ENCODE assay signal across 9 cellular contexts in genomic region chr18:51193621-51194287, GRCh38. TPM values are rescaled to one million over a fixed set of nuclear protein-coding genes. Genes with fewer than 3 reads are reported as not detected.
DNase-seq lines count a peak whose midpoint lies in the region; ATAC-seq and TF ChIP-seq lines count a peak whose summit lies in the region.
"Had no signal": no experiment of that assay in that cellular context is flagged by ENCODE, and none has a peak within 500 bp of the region (broad histone marks: within the 10 kb centered on the region; RNA-seq: fewer than 3 reads in every experiment).

No MANE protein-coding gene starts in this region.

- H2AK9ac ChIP-seq in IMR-90 (replicated peaks; ENCODE audit: low read depth, low read length, poor library complexity), result no peak overlapping the region

- peak overlapping the region; percentile 84 to 99 (median 95); a peak in 19 of 20 replicates for H3K4me3 ChIP-seq in BLaER1 treated with 17β-estradiol and CSF1 and Interleukin-3, amounts not matched to agents 10 nM and 100 nM
- H3K4me3 ChIP-seq in IMR-90 (ENCODE audit: insufficient read depth, low read depth, low read length) (peak overlapping the region; percentile 18; the same call in 1 of the 2 replicates), brain microvascular endothelial cell (ENCODE audit: low read depth, low read length) (peak overlapping the region; percentile 13), tibial artery (no peak overlapping the region)

- no peak overlapping the region for H3K56ac ChIP-seq in IMR-90 (ENCODE audit: extremely low read depth, insufficient read depth, low read length)

- TF ChIP-seq CTCF in IMR-90 (conservative IDR thresholded peaks at IDR 0.05; ENCODE audit: low read depth, low read length) (no peak), brain microvascular endothelial cell (IDR thresholded peaks at IDR 0.05; ENCODE audit: low read depth, low read length, missing control alignments) (no peak), tibial artery (IDR thresholded peaks at IDR 0.05) (no peak)

- peak overlapping the region; percentile 95 to 100 (median 99); a peak in 20 of 22 replicates for H3K9ac ChIP-seq in BLaER1 treated with 17β-estradiol and CSF1 and Interleukin-3, amounts not matched to agents 10 nM and 100 nM
- no peak overlapping the region for H3K9ac ChIP-seq in IMR-90 (ENCODE audit: low read depth, low read length)

- intact Hi-C loops in IMR-90 (cut with micrococcal nuclease), result loop anchor here (10.0 kb wide), 1 partner anchor 229 kb away; the partner anchor contains the start of gene ELAC1
- intact Hi-C loops in tibial artery (cut with DNase I; ENCODE audit: low total_unique reads), result loop anchor here (10.0 kb wide), 3 partner anchors 129 to 909 kb away; partner anchors contain the start of genes CXXC1, ELAC1 and MBD1

- TF ChIP-seq POLR2A in IMR-90 (IDR thresholded peaks at IDR 0.05; ENCODE audit: low read depth, low read length), result no peak

- CTCF ChIA-PET in IMR-90 (lab: Yijun Ruan, JAX), result no interaction called here

- no peak overlapping the region for H4K5ac ChIP-seq in IMR-90 (ENCODE audit: low read depth, low read length)

- peaks cover 0 to 51% (median 33%) of the 10 kb centered on the region in 11 experiments; a peak in 13 of 22 replicates for H3K36me3 ChIP-seq in BLaER1 treated with 17β-estradiol and CSF1 and Interleukin-3, amounts not matched to agents 10 nM and 100 nM
- no peaks in the 10 kb centered on the region for H3K36me3 ChIP-seq in IMR-90 (ENCODE audit: control insufficient read depth, insufficient read depth, low read length)
- no peaks in the 10 kb centered on the region for H3K36me3 ChIP-seq in brain microvascular endothelial cell (replicated peaks)
- H3K36me3 ChIP-seq in tibial artery, result no peaks in the 10 kb centered on the region

- in situ Hi-C loops in IMR-90 (cut with MboI; ENCODE audit: low sequenced_read_pairs) (no loop called here), brain microvascular endothelial cell (cut with HindIII; ENCODE audit: low pct_ligation_motif_present, low sequenced_read_pairs) (no loop called here)

- no peak overlapping the region for H2BK15ac ChIP-seq in IMR-90 (ENCODE audit: low read depth, low read length)

- H2AK5ac ChIP-seq in IMR-90 (ENCODE audit: low read depth, low read length), result no peak overlapping the region

- no peak overlapping the region for H3K18ac ChIP-seq in IMR-90 (ENCODE audit: low read depth, low read length)

- peak; percentile 54 for DNase-seq in IMR-90
- no peak for DNase-seq in brain microvascular endothelial cell
- peak; percentile 24 for DNase-seq in myocyte (ENCODE audit: low read depth)
- no peak for DNase-seq in NCI-H748 treated with DMSO at 0.1 percent for 48 hours (lab: John Stamatoyannopoulos, UW)
- DNase-seq in tibial artery, result no peak
- DNase-seq: hippocampal formation had no signal

- dilution Hi-C loops in IMR-90 (cut with HindIII; ENCODE audit: low sequenced_read_pairs, unreplicated experiment), result no loop called here

- H2AFZ ChIP-seq in IMR-90 (replicated peaks; ENCODE audit: low read length, poor library complexity), result no peak overlapping the region

- H3K4ac ChIP-seq in IMR-90 (ENCODE audit: low read depth, low read length), result no peak overlapping the region

- no peak overlapping the region for H4K8ac ChIP-seq in IMR-90 (ENCODE audit: low read depth in 2 of 2, low read length in 2 of 2)

- BruUV-seq in IMR-90 (replicated peaks; lab: Mats Ljungman, UMichigan), result TSS peak; percentile 10

- H3K4me1 ChIP-seq in BLaER1 treated with 17β-estradiol and CSF1 and Interleukin-3, amounts not matched to agents 10 nM and 100 nM, result peaks cover 32 to 61% (median 53%) of the 10 kb centered on the region in 10 experiments
- H3K4me1 ChIP-seq in IMR-90 (ENCODE audit: control insufficient read depth, insufficient read depth, low read length) (peaks cover 6% of the 10 kb centered on the region; the same call in 1 of the 2 replicates), tibial artery (peaks cover 0 to 49% (median 27%) of the 10 kb centered on the region in 4 donors)

- peaks cover 0 to 6% (median 0%) of the 10 kb centered on the region in 11 experiments; a peak in 5 of 22 replicates for H3K9me3 ChIP-seq in BLaER1 treated with 17β-estradiol and CSF1 and Interleukin-3, amounts not matched to agents 10 nM and 100 nM (replicated peaks in 1 of 11)
- H3K9me3 ChIP-seq in IMR-90 (ENCODE audit: control insufficient read depth, insufficient read depth, low read length) (no peaks in the 10 kb centered on the region), tibial artery (no peaks in the 10 kb centered on the region)

- H3K79me1 ChIP-seq in IMR-90 (ENCODE audit: low read depth in 1 of 2, low read length in 2 of 2), result peaks cover 0 to 36% of the 10 kb centered on the region in 2 experiments; a peak in 2 of 4 replicates

- H3K9me1 ChIP-seq in IMR-90 (ENCODE audit: insufficient read depth, low read length), result peaks cover 5% of the 10 kb centered on the region

- no CpG with 5 or more reads among the region's 5 CpGs for WGBS in IMR-90 (ENCODE audit: extremely low coverage in 2 of 2, insufficient read length in 1 of 2), 2 experiments

- no peaks in the 10 kb centered on the region for H3K27me3 ChIP-seq in BLaER1 treated with 17β-estradiol and CSF1 and Interleukin-3, amounts not matched to agents 10 nM and 100 nM
- no peaks in the 10 kb centered on the region for H3K27me3 ChIP-seq in IMR-90 (ENCODE audit: control insufficient read depth, insufficient read depth, low read length)
- no peaks in the 10 kb centered on the region for H3K27me3 ChIP-seq in brain microvascular endothelial cell (replicated peaks)
- H3K27me3 ChIP-seq in tibial artery, result no peaks in the 10 kb centered on the region

- peak overlapping the region; percentile 82 to 97 (median 93) for H3K4me2 ChIP-seq in BLaER1 treated with 17β-estradiol and CSF1 and Interleukin-3, amounts not matched to agents 10 nM and 100 nM
- peak overlapping the region; percentile 82 for H3K4me2 ChIP-seq in IMR-90 (ENCODE audit: low read depth, low read length)

- peak overlapping the region in 10 of 11 experiments; percentile 97 to 100 (median 99); a peak in 18 of 22 replicates for H3K27ac ChIP-seq in BLaER1 treated with 17β-estradiol and CSF1 and Interleukin-3, amounts not matched to agents 10 nM and 100 nM
- H3K27ac ChIP-seq in IMR-90 (ENCODE audit: insufficient read depth, low read length) (no peak overlapping the region), brain microvascular endothelial cell (peak overlapping the region; percentile 43), tibial artery (peak overlapping the region in 1 of 2 donors; percentile 98)

- 0 out of 2 replicates have a peak overlapping the region, but pooled peaks have one; percentile 28 for H3K23ac ChIP-seq in IMR-90 (ENCODE audit: low read depth, low read length)

- no peak overlapping the region for H2BK20ac ChIP-seq in IMR-90 (ENCODE audit: low read depth, low read length)

- peaks cover 39 to 80% (median 74%) of the 10 kb centered on the region in 11 experiments; a peak in 21 of 22 replicates for H4K20me1 ChIP-seq in BLaER1 treated with 17β-estradiol and CSF1 and Interleukin-3, amounts not matched to agents 10 nM and 100 nM
- H4K20me1 ChIP-seq in IMR-90 (ENCODE audit: insufficient read depth, low read length), result peaks cover 60% of the 10 kb centered on the region

- H2BK120ac ChIP-seq in IMR-90 (ENCODE audit: low read depth, low read length), result no peak overlapping the region

- POLR2A ChIA-PET in IMR-90 (lab: Charles Lee; ENCODE audit: unreplicated experiment), result no interaction called here

- H3K14ac ChIP-seq in IMR-90 (replicated peaks; ENCODE audit: low read depth, low read length), result peak overlapping the region; percentile 33; the same call in 1 of the 2 replicates

- no peak overlapping the region for H4K91ac ChIP-seq in IMR-90 (ENCODE audit: insufficient read depth, low read depth, low read length)

- ATAC-seq in IMR-90 (ENCODE audit: low read depth) (no peak), GM21576 (IDR thresholded peaks at IDR 0.05; ENCODE audit: unreplicated experiment) (no peak), HG03565 (IDR thresholded peaks at IDR 0.05; ENCODE audit: unreplicated experiment) (no peak)

- peak overlapping the region; percentile 31 for H2BK5ac ChIP-seq in IMR-90 (ENCODE audit: low read depth, low read length, poor library complexity, severe bottlenecking)

- no peak for TF ChIP-seq RAD21 in IMR-90 (IDR thresholded peaks at IDR 0.05; ENCODE audit: low read length)

TF ChIP-seq in IMR-90, 13 proteins besides CTCF, POLR2A, EP300 and RAD21 (continues in another document):
- no peak for TF ChIP-seq SMC3 (IDR thresholded peaks at IDR 0.05; ENCODE audit: low read depth, low read length)
- TF ChIP-seq RFX5 (IDR thresholded peaks at IDR 0.05; ENCODE audit: low read depth, low read length), result no peak
- TF ChIP-seq MXI1 (IDR thresholded peaks at IDR 0.05; ENCODE audit: borderline replicate concordance, low read depth, low read length), result no peak
- no peak for TF ChIP-seq BHLHE40 (IDR thresholded peaks at IDR 0.05; ENCODE audit: low read depth, low read length)
- no peak for TF ChIP-seq CHD1 (IDR thresholded peaks at IDR 0.05; ENCODE audit: low read depth, low read length)
- no peak for TF ChIP-seq MAZ (IDR thresholded peaks at IDR 0.05; ENCODE audit: borderline replicate concordance, low read depth, low read length)
- TF ChIP-seq USF2 (IDR thresholded peaks at IDR 0.05; ENCODE audit: low read depth, low read length), result no peak
- no peak for TF ChIP-seq RCOR1 (IDR thresholded peaks at IDR 0.05; ENCODE audit: insufficient replicate concordance, low read length)
- no peak for TF ChIP-seq MAFK (IDR thresholded peaks at IDR 0.05; ENCODE audit: low read depth, low read length)
- no peak for TF ChIP-seq FOS (IDR thresholded peaks at IDR 0.05; ENCODE audit: low read depth, low read length)
- TF ChIP-seq NFE2L2 (IDR thresholded peaks at IDR 0.05; ENCODE audit: low read depth, low read length), result no peak

RNA-seq across cellular contexts. Expression of gene MEX3C, which starts 3.7 kb away (rescaled TPM):
- 42.8 and 50.9 TPM in 2 replicates for total RNA-seq in IMR-90 (2012; rRNA removed)
- 25.9 and 26.0 TPM in 2 replicates for polyA plus RNA-seq in IMR-90 (2012; rRNA removed)
- 9.3 and 15.1 TPM in 2 replicates for polyA plus RNA-seq in IMR-90 (2012; cell fraction: cytosol; rRNA removed)
- polyA plus RNA-seq in IMR-90 (2012; cell fraction: nucleus; rRNA removed; ENCODE audit: low replicate concordance), result 4.1 and 17.7 TPM in 2 replicates
- 28.9 TPM in 2 replicates for total RNA-seq in myocyte
- 28.3 TPM for polyA plus RNA-seq in myocyte (2012)

Comparison
In these comparisons a context has a peak if more than half of its experiments do, and no peak if none do; other contexts are left out.
1. H3K4me3 ChIP-seq: peak in BLaER1 treated with 17β-estradiol and CSF1 and Interleukin-3, amounts not matched to agents 10 nM and 100 nM (10 of 10), IMR-90 (single experiment) and brain microvascular endothelial cell (single experiment); none in tibial artery (0 of 2).
2. DNase-seq: peak in IMR-90 (single experiment) and myocyte (single experiment); none in brain microvascular endothelial cell (single experiment), NCI-H748 treated with DMSO at 0.1 percent for 48 hours (single experiment) and tibial artery (0 of 2).